5 cellular contexts compared by ENCODE assay signal in the genomic region with DNA sequence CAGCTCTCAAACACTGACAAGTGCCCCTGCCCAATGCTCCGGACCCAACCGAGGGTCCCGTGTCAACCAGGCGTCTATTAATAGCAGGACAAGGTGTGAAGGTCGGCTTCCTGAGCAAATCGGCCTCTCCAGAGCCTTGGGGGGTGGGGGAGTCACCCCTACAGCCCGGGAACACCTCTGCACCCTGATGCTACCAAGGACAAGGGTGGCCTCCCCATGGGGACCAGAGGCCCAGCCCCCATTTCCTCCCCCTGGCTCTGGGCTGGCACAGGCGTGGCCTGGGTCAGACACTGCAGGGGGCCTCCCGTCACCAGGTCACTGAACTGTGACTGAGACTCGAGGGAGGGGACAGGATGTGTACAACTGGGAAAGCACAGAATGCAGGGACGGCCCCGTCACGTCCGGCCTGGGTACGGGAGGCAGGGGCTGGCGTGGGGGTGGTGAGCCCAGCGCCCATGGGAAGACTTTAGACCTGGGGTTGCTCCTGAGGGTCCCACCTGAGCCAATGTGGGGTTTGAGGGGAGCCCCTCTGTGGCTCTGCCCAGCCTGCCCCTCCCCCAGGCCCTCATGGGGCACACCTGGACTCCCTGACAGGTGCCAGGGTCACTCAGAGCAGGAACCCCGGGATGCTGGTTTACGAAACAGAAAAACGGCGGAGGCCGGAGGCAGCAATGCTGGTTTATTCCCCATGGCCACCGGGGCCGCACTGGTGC. TPM values are rescaled to one million over a fixed set of nuclear protein-coding genes. Genes with fewer than 3 reads are reported as not detected.
DNase-seq lines count a peak whose midpoint lies in the region; ATAC-seq lines count a peak whose summit lies in the region.

No MANE protein-coding gene starts in this region.

- peaks cover 6% of the 10 kb centered on the region for H3K4me1 ChIP-seq in adipocyte (ENCODE audit: control insufficient read depth, insufficient read depth, low read length)
- H3K4me1 ChIP-seq in muscle layer of duodenum (ENCODE audit: control insufficient read depth in 1 of 2, insufficient read depth in 2 of 2, low read length in 2 of 2): peaks cover 4 to 20% of the 10 kb centered on the region in 2 donors
- H3K4me1 ChIP-seq in SJCRH30: peaks cover 9% of the 10 kb centered on the region; the same call in 1 of the 2 replicates

- H3K9ac ChIP-seq in adipocyte (ENCODE audit: low read length): peak overlapping the region; percentile 75

- H3K9me3 ChIP-seq in adipocyte (ENCODE audit: control insufficient read depth, low read length): no peaks in the 10 kb centered on the region
- no peaks in the 10 kb centered on the region for H3K9me3 ChIP-seq in muscle layer of duodenum (ENCODE audit: control insufficient read depth in 1 of 2, low read length in 2 of 2)
- H3K9me3 ChIP-seq in SJCRH30 (replicated peaks): no peaks in the 10 kb centered on the region

- H3K27me3 ChIP-seq in adipocyte (replicated peaks; ENCODE audit: control insufficient read depth, insufficient read depth, low read length) (no peaks in the 10 kb centered on the region), muscle layer of duodenum (ENCODE audit: low read depth, low read length) (no peaks in the 10 kb centered on the region), SJCRH30 (no peaks in the 10 kb centered on the region)

- DNase-seq in NAMALWA (ENCODE audit: low spot score) (peak; percentile 95), adipocyte (ENCODE audit: low read depth) (no peak), SJCRH30 (no peak)

- H3K27ac ChIP-seq in muscle layer of duodenum (ENCODE audit: low read length) (peak overlapping the region; percentile 60), SJCRH30 (no peak overlapping the region)

- H3K4me3 ChIP-seq in adipocyte (ENCODE audit: low read length): peak overlapping the region; percentile 70
- H3K4me3 ChIP-seq in muscle layer of duodenum (ENCODE audit: low read depth in 1 of 2, low read length in 2 of 2): peak overlapping the region; percentile 42 to 80
- no peak overlapping the region for H3K4me3 ChIP-seq in SJCRH30

- H3K36me3 ChIP-seq in adipocyte (ENCODE audit: control insufficient read depth, insufficient read depth, low read length, severe bottlenecking) (peaks cover 46% of the 10 kb centered on the region), muscle layer of duodenum (ENCODE audit: control insufficient read depth in 1 of 2, insufficient read depth in 2 of 2, low read length in 2 of 2) (peaks cover 5 to 32% of the 10 kb centered on the region in 2 donors), SJCRH30 (no peaks in the 10 kb centered on the region)

- ATAC-seq in GM21367 (IDR thresholded peaks at IDR 0.05; ENCODE audit: unreplicated experiment): peak; percentile 69

RNA-seq across cellular contexts. Expression of gene CYBA, which starts 0.6 kb away (rescaled TPM):
- total RNA-seq in SJCRH30 (2014; rRNA removed; shearing (Covaris generic)): 0.24 and 0.76 TPM in 2 replicates

RNA-seq across cellular contexts. Expression of gene MVD, which starts 11.5 kb away (rescaled TPM):
- 12.6 and 21.0 TPM in 2 replicates for total RNA-seq in SJCRH30 (2014; rRNA removed; shearing (Covaris generic))

RNA-seq across cellular contexts. Expression of gene IL17C, which starts 13.1 kb away (rescaled TPM):
- not detected in 2 replicates for total RNA-seq in SJCRH30 (2014; rRNA removed; shearing (Covaris generic))

RNA-seq across cellular contexts. Expression of gene SNAI3, which starts 34.9 kb away (rescaled TPM):
- total RNA-seq in SJCRH30 (2014; rRNA removed; shearing (Covaris generic)): 0.47 and 0.56 TPM in 2 replicates

RNA-seq across cellular contexts. Expression of gene RNF166, which starts 54.8 kb away (rescaled TPM):
- 10.4 and 10.7 TPM in 2 replicates for total RNA-seq in SJCRH30 (2014; rRNA removed; shearing (Covaris generic))
